ENCODE assay signal across 8 cellular contexts in the genomic region with DNA sequence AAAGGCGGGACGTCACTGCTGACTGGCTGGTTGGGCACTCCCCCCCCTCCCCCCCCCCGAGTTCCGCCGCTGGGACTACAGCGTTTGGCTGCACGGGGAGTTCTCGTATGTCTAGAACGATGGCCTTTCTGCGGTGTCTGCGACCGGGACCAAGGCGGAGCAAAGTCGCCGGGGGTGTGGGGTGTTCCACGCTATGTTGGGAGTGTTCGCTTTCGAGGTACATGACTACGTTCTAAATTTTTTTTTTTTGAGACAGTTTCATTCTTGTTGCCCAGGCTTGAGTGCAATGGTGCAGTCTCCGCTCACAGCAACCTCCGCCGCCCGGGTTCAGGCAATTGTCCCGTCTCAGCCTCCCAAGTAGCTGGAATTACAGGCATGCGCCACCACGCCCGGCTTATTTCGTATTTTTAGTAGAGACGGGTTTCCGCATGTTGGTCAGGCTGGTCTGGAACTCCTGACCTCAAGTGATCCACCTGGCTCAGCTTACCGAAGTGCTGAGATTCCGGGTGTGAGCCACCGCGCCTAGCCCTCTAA. TPM values are rescaled to one million over a fixed set of nuclear protein-coding genes. Genes with fewer than 3 reads are reported as not detected.
DNase-seq lines count a peak whose midpoint lies in the region; ATAC-seq and TF ChIP-seq lines count a peak whose summit lies in the region.

No MANE protein-coding gene starts in this region.

- POLR2A ChIA-PET in naive thymus-derived CD8-positive, alpha-beta T cell (lab: Charles Lee) = interaction anchor here (0.7 to 2.9 kb wide), 10 partner anchors 9 to 914 kb away, joined by 3 to 26 read pairs (median 6); partner anchors contain the start of genes GTPBP4, LARP4B and ZMYND11

- H2AFZ ChIP-seq in KMS-11 (ENCODE audit: low read depth) = peak overlapping the region; percentile 20

- ATAC-seq in naive thymus-derived CD8-positive, alpha-beta T cell = no peak
- ATAC-seq in GM19463 (IDR thresholded peaks at IDR 0.05; ENCODE audit: unreplicated experiment) = no peak

- no peaks in the 10 kb centered on the region for H3K27me3 Mint-ChIP-seq in CD14-positive monocyte (ENCODE audit: low read depth in 3 of 3)
- no peaks in the 10 kb centered on the region for H3K27me3 Mint-ChIP-seq in naive thymus-derived CD8-positive, alpha-beta T cell

- peak overlapping the region; percentile 98 to 100 (median 99) for H3K27ac Mint-ChIP-seq in CD14-positive monocyte
- peak overlapping the region; percentile 94 to 99 (median 98) for H3K27ac Mint-ChIP-seq in naive thymus-derived CD8-positive, alpha-beta T cell

- H3K9me3 Mint-ChIP-seq in CD14-positive monocyte = no peaks in the 10 kb centered on the region
- no peaks in the 10 kb centered on the region for H3K9me3 Mint-ChIP-seq in naive thymus-derived CD8-positive, alpha-beta T cell

- H3K4me3 Mint-ChIP-seq in CD14-positive monocyte = peak overlapping the region; percentile 91 to 94
- peak overlapping the region; percentile 91 to 97 (median 94) for H3K4me3 Mint-ChIP-seq in naive thymus-derived CD8-positive, alpha-beta T cell

- H4K20me1 ChIP-seq in KMS-11 (ENCODE audit: insufficient read depth) = 0 out of 2 replicates have a peak, but pooled peaks cover 8% of the 10 kb centered on the region

- H3K9ac ChIP-seq in KMS-11 = peak overlapping the region; percentile 75

- peaks cover 25 to 32% of the 10 kb centered on the region in 2 donors for H3K36me3 Mint-ChIP-seq in CD14-positive monocyte
- peaks cover 0 to 23% (median 4%) of the 10 kb centered on the region in 3 donors for H3K36me3 Mint-ChIP-seq in naive thymus-derived CD8-positive, alpha-beta T cell

- peak overlapping the region; percentile 50 for H3K4me3 ChIP-seq in KMS-11 (IDR thresholded peaks at IDR 0.05; ENCODE audit: insufficient read depth, low read depth, low read length)

- TF ChIP-seq CTCF in CD14-positive monocyte (IDR thresholded peaks at IDR 0.05) = no peak
- no peak for TF ChIP-seq CTCF in KMS-11 (conservative IDR thresholded peaks at IDR 0.05; ENCODE audit: low read depth, low read length)

- DNase-seq in CD14-positive monocyte (ENCODE audit: low spot score) = no peak
- peak in 1 of 10 donors; percentile 28 for DNase-seq in naive thymus-derived CD8-positive, alpha-beta T cell
- DNase-seq in HuH-7 (ENCODE audit: low spot score) = no peak
- no peak for DNase-seq in NCI-H446 treated with DMSO at 0.1 percent for 48 hours (lab: John Stamatoyannopoulos, UW)
- no peak for DNase-seq in SHP77 treated with DMSO at 0.1 percent for 48 hours (lab: John Stamatoyannopoulos, UW)

- H3K27me3 ChIP-seq in KMS-11 (ENCODE audit: insufficient read depth, low read depth) = no peaks in the 10 kb centered on the region

- H3K79me2 ChIP-seq in KMS-11 (ENCODE audit: insufficient read depth, low read depth) = peaks cover 80% of the 10 kb centered on the region

- peaks cover 27% of the 10 kb centered on the region for H3K4me1 ChIP-seq in KMS-11 (ENCODE audit: low read depth, poor library complexity, severe bottlenecking)

- no peaks in the 10 kb centered on the region for H3K36me3 ChIP-seq in KMS-11 (ENCODE audit: insufficient read depth)

- peak overlapping the region; percentile 89 for H3K4me2 ChIP-seq in KMS-11

- peaks cover 53% of the 10 kb centered on the region for H3K4me1 Mint-ChIP-seq in CD14-positive monocyte
- peaks cover 20 to 76% (median 67%) of the 10 kb centered on the region in 4 donors for H3K4me1 Mint-ChIP-seq in naive thymus-derived CD8-positive, alpha-beta T cell

- H3K27ac ChIP-seq in KMS-11 = peak overlapping the region; percentile 87
- peak overlapping the region; percentile 100 for H3K27ac ChIP-seq in cingulate gyrus (ENCODE audit: low read depth, low read length)

- intact Hi-C loops in CD14-positive monocyte (cut with micrococcal nuclease) = loop anchor here in 1 of 2 donors (1.0 kb wide), 1 partner anchor 8 kb away; no protein-coding TSS in a partner anchor

RNA-seq across cellular contexts. Expression of gene IDI1, which starts 0.6 kb away (rescaled TPM):
- polyA plus RNA-seq in CD14-positive monocyte = 10 to 100 TPM; 35.0 to 46.9 TPM
- 10 to 100 TPM; 29.0 to 33.9 TPM for total RNA-seq in naive thymus-derived CD8-positive, alpha-beta T cell
- polyA plus RNA-seq in naive thymus-derived CD8-positive, alpha-beta T cell = 10 to 100 TPM; 31.0 to 53.5 (median 33.9) TPM

RNA-seq across cellular contexts. Expression of gene WDR37, which starts 6.7 kb away (rescaled TPM):
- polyA plus RNA-seq in CD14-positive monocyte = 1 to 10 TPM; 7.1 to 8.6 TPM
- total RNA-seq in naive thymus-derived CD8-positive, alpha-beta T cell = 10 to 100 TPM; 46.8 to 49.4 TPM
- 10 to 100 TPM; 15.9 to 21.6 (median 18.0) TPM for polyA plus RNA-seq in naive thymus-derived CD8-positive, alpha-beta T cell

RNA-seq across cellular contexts. Expression of gene IDI2, which starts 23.8 kb away (rescaled TPM):
- not detected for polyA plus RNA-seq in CD14-positive monocyte
- total RNA-seq in naive thymus-derived CD8-positive, alpha-beta T cell = not detected
- polyA plus RNA-seq in naive thymus-derived CD8-positive, alpha-beta T cell = not detected
